ENCODE assay signal across 8 cellular contexts in genomic region chrX:16484338-16484737, GRCh38.
DNase-seq lines count a peak whose midpoint lies in the region; ATAC-seq lines count a peak whose summit lies in the region.

No MANE protein-coding gene starts in this region.

- H4K12ac ChIP-seq in trophoblast cell (ENCODE audit: low read depth, low read length) = no peak overlapping the region

- no peak for ATAC-seq in GM21737 (IDR thresholded peaks at IDR 0.05; ENCODE audit: unreplicated experiment)
- no peak for ATAC-seq in Right ventricle myocardium superior (ENCODE audit: poor library complexity)

- H4K91ac ChIP-seq in trophoblast cell (ENCODE audit: low read depth, low read length) = no peak overlapping the region

- no peak overlapping the region for H3K4ac ChIP-seq in trophoblast cell (ENCODE audit: low read depth, low read length)

- H2AFZ ChIP-seq in trophoblast cell (ENCODE audit: insufficient read depth, low read length, poor library complexity) = no peak overlapping the region

- H3K9ac ChIP-seq in trophoblast cell (ENCODE audit: low read length) = no peak overlapping the region

- no peaks in the 10 kb centered on the region for H3K27me3 ChIP-seq in trophoblast cell (ENCODE audit: insufficient read depth, low read length)

- H3K79me2 ChIP-seq in trophoblast cell (ENCODE audit: control insufficient read depth, insufficient read depth, low read length, poor library complexity) = no peaks in the 10 kb centered on the region

- H3K36me3 ChIP-seq in trophoblast cell (ENCODE audit: control insufficient read depth in 1 of 2, insufficient read depth in 2 of 2, low read length in 2 of 2) = no peaks in the 10 kb centered on the region

- DNase-seq in Daoy (ENCODE audit: low read depth) (peak; percentile 81), OCI-M1 (lab: John Stamatoyannopoulos, UW) (peak; percentile 29), astrocyte of the hippocampus (ENCODE audit: low read depth, low spot score) (peak; percentile 85), trophoblast cell (peak; percentile 47 to 71), COLO668 (lab: John Stamatoyannopoulos, UW; ENCODE audit: unreplicated experiment) (no peak), NCI-H2107 (lab: John Stamatoyannopoulos, UW) (no peak), Right ventricle myocardium superior (no peak)

- H3K4me2 ChIP-seq in trophoblast cell (ENCODE audit: low read length) = no peak overlapping the region

- H3K79me1 ChIP-seq in trophoblast cell (ENCODE audit: low read length) = no peaks in the 10 kb centered on the region

- H3K9me3 ChIP-seq in trophoblast cell (ENCODE audit: insufficient read depth, low read depth, low read length) = no peaks in the 10 kb centered on the region

- H2AK5ac ChIP-seq in trophoblast cell (ENCODE audit: low read length) = no peak overlapping the region

- H2BK5ac ChIP-seq in trophoblast cell (ENCODE audit: low read depth, low read length, poor library complexity) = no peak overlapping the region

- peaks cover 0 to 2% of the 10 kb centered on the region in 2 experiments for H3K4me1 ChIP-seq in trophoblast cell (ENCODE audit: control insufficient read depth in 1 of 2, insufficient read depth in 2 of 2, low read length in 2 of 2)

- H4K8ac ChIP-seq in trophoblast cell (ENCODE audit: low read depth, low read length) = no peak overlapping the region

- H3K18ac ChIP-seq in trophoblast cell (ENCODE audit: low read length) = no peak overlapping the region

- H3K14ac ChIP-seq in trophoblast cell (ENCODE audit: low read length) = no peak overlapping the region

- no peak overlapping the region for H2BK120ac ChIP-seq in trophoblast cell (ENCODE audit: insufficient read depth, low read length, poor library complexity)

- intact Hi-C loops in Right ventricle myocardium superior (cut with DNase I) = no loop called here

- no peak overlapping the region for H2BK12ac ChIP-seq in trophoblast cell (ENCODE audit: low read length)

- no peak overlapping the region for H3K23ac ChIP-seq in trophoblast cell (ENCODE audit: low read length)

- H3K27ac ChIP-seq in trophoblast cell (ENCODE audit: low read depth, low read length) = no peak overlapping the region

- no peak overlapping the region for H3K4me3 ChIP-seq in trophoblast cell (ENCODE audit: low read depth, low read length)

Comparison
In these comparisons a context has a peak if more than half of its experiments do, and no peak if none do; other contexts are left out.
1. DNase-seq: peak in Daoy (single experiment), OCI-M1 (single experiment), astrocyte of the hippocampus (single experiment) and trophoblast cell (2 of 2); none in COLO668 (single experiment), NCI-H2107 (single experiment) and Right ventricle myocardium superior (single experiment).